Comparison of ENCODE assay signal across 8 cellular contexts in genomic region chr14:89378119-89378518, GRCh38. TPM values are rescaled to one million over a fixed set of nuclear protein-coding genes. Genes with fewer than 3 reads are reported as not detected.
A peak's percentile ranks its signal among the peaks of the same experiment; 100 is the strongest.
DNase-seq lines count a peak whose midpoint lies in the region; ATAC-seq and TF ChIP-seq lines count a peak whose summit lies in the region.

No MANE protein-coding gene starts in this region.

- H3K9me3 ChIP-seq in T-helper 17 cell (ENCODE audit: control insufficient read depth, low read length, poor library complexity, severe bottlenecking) (no peaks in the 10 kb centered on the region), ovary (no peaks in the 10 kb centered on the region)

- peak; percentile 40 for DNase-seq in CD1c-positive myeloid dendritic cell (ENCODE audit: extremely low spot score)
- no peak for DNase-seq in T-helper 17 cell
- no peak for DNase-seq in left ventricle myocardium superior
- no peak for DNase-seq in germinal center (ENCODE audit: low spot score)
- DNase-seq in NCI-H2196 treated with DMSO at 0.1 percent for 48 hours (lab: John Stamatoyannopoulos, UW; ENCODE audit: unreplicated experiment) = no peak
- DNase-seq in COLO829 (ENCODE audit: low spot score) = no peak
- DNase-seq in ovary = no peak

- intact Hi-C loops in left ventricle myocardium superior (cut with micrococcal nuclease) = no loop called here
- intact Hi-C loops in ovary (cut with DNase I) = no loop called here

- no peak overlapping the region for H3K4me3 ChIP-seq in ovary

- no peak for TF ChIP-seq CTCF in ovary (IDR thresholded peaks at IDR 0.05)

- TF ChIP-seq POLR2A in ovary (IDR thresholded peaks at IDR 0.05) = no peak

- WGBS in ovary, 3 donors = 52 to 55% (median 54%) methylated on average over 5 of the region's 5 CpGs

- H3K4me3 Mint-ChIP-seq in T-helper 17 cell = no peak overlapping the region

- peaks cover 16% of the 10 kb centered on the region for H3K4me1 Mint-ChIP-seq in T-helper 17 cell

- TF ChIP-seq EP300 in ovary (IDR thresholded peaks at IDR 0.05) = no peak

- no peaks in the 10 kb centered on the region for H3K27me3 ChIP-seq in ovary

- peak overlapping the region; percentile 42 for H3K27ac Mint-ChIP-seq in T-helper 17 cell

- H3K27me3 Mint-ChIP-seq in T-helper 17 cell = no peaks in the 10 kb centered on the region

- no peaks in the 10 kb centered on the region for H3K36me3 ChIP-seq in ovary

- H3K27ac ChIP-seq in ovary = no peak overlapping the region

- ATAC-seq in GM21576 (IDR thresholded peaks at IDR 0.05; ENCODE audit: unreplicated experiment) = peak; percentile 80
- peak; percentile 81 for ATAC-seq in T-helper 17 cell
- peak; percentile 53 for ATAC-seq in left ventricle myocardium superior

- no peaks in the 10 kb centered on the region for H3K36me3 Mint-ChIP-seq in T-helper 17 cell (ENCODE audit: low read depth)

- H3K4me1 ChIP-seq in ovary (ENCODE audit: insufficient read depth) = peaks cover 12% of the 10 kb centered on the region

RNA-seq across cellular contexts. Expression of gene FOXN3, which starts 38.9 kb away (rescaled TPM):
- total RNA-seq in T-helper 17 cell (100 to 1,000 TPM; 116 to 117 TPM), left ventricle myocardium superior (134 TPM), ovary (100 to 1,000 TPM in 4 of 7 donors, 10 to 100 TPM in 3; 56.9 to 172 (median 117) TPM)
- 10 to 100 TPM; 67.4 to 75.6 TPM for polyA plus RNA-seq in ovary
